In genomic region chr1:152189657-152190442, GRCh38 we compare ENCODE assay signal across 8 cellular contexts. TPM values are rescaled to one million over a fixed set of nuclear protein-coding genes. Genes with fewer than 3 reads are reported as not detected.
DNase-seq lines count a peak whose midpoint lies in the region; ATAC-seq, FAIRE-seq and TF ChIP-seq lines count a peak whose summit lies in the region.

No MANE protein-coding gene starts in this region.

- TF ChIP-seq CTCF in BJ (IDR thresholded peaks at IDR 0.05; ENCODE audit: insufficient read depth, low read depth, low read length), result peak; percentile 80

- no peak for DNase-seq in BJ (ENCODE audit: low read depth)
- DNase-seq in H54 (ENCODE audit: insufficient read length, low spot score), result peak; percentile 18
- peak; percentile 67 for DNase-seq in NOMO-1 treated with DMSO at 0.1 percent for 48 hours (lab: John Stamatoyannopoulos, UW; ENCODE audit: unreplicated experiment)
- DNase-seq in activated CD8-positive, alpha-beta memory T cell treated with anti-CD3 and anti-CD28 coated beads for 4 hours (ENCODE audit: low read depth in 2 of 2), result peak; percentile 38 to 46
- DNase-seq in epidermal melanocyte (ENCODE audit: insufficient read length, low spot score), result peak; percentile 60
- peak; percentile 80 for DNase-seq in stimulated activated CD8-positive, alpha-beta memory T cell treated with anti-CD3 and anti-CD28 coated beads, Interleukin-4, amount 100 ng/mL, for 48 hours

- no peak overlapping the region for H3K27ac ChIP-seq in muscle layer of duodenum (ENCODE audit: low read length)

- no peak for ATAC-seq in GM21526 (IDR thresholded peaks at IDR 0.05; ENCODE audit: low FRiP score, unreplicated experiment)

- TF ChIP-seq POLR2A in H54 (IDR thresholded peaks at IDR 0.05; ENCODE audit: low read depth, low read length), result no peak

- POLR2A ChIA-PET in BJ (lab: Charles Lee), result no interaction called here

- CTCF ChIA-PET in BJ (lab: Yijun Ruan, JAX), result interaction anchor here (0.9 to 10.9 kb wide), 23 partner anchors 8 to 269 kb away, joined by 3 to 276 read pairs (median 6); partner anchors contain the start of gene RPTN

- FAIRE-seq in H54 (lab: Jason Lieb, UNC), result no peak

- H3K36me3 ChIP-seq in BJ (ENCODE audit: control insufficient read depth, insufficient read depth, low read length), result no peaks in the 10 kb centered on the region
- H3K36me3 ChIP-seq in muscle layer of duodenum (ENCODE audit: control insufficient read depth in 1 of 2, insufficient read depth in 2 of 2, low read length in 2 of 2), result no peaks in the 10 kb centered on the region

- peaks cover 0 to 2% of the 10 kb centered on the region in 2 donors for H3K9me3 ChIP-seq in muscle layer of duodenum (ENCODE audit: control insufficient read depth in 1 of 2, low read length in 2 of 2)

- no peaks in the 10 kb centered on the region for H3K4me1 ChIP-seq in muscle layer of duodenum (ENCODE audit: control insufficient read depth in 1 of 2, insufficient read depth in 2 of 2, low read length in 2 of 2)

- H3K4me3 ChIP-seq in BJ (ENCODE audit: low read depth, low read length), result no peak overlapping the region
- peak overlapping the region; percentile 44 to 69 for H3K4me3 ChIP-seq in muscle layer of duodenum (ENCODE audit: low read depth in 1 of 2, low read length in 2 of 2)

- H3K27me3 ChIP-seq in BJ (ENCODE audit: control insufficient read depth, insufficient read depth, low read length), result no peaks in the 10 kb centered on the region; the same call in 1 of the 2 replicates
- no peaks in the 10 kb centered on the region for H3K27me3 ChIP-seq in muscle layer of duodenum (ENCODE audit: low read depth, low read length)

RNA-seq across cellular contexts. Expression of gene RPTN, which starts 30.8 kb away (rescaled TPM):
- polyA plus RNA-seq in BJ (2011; rRNA removed), result not detected in 2 replicates
- not detected in 2 replicates for polyA minus RNA-seq in BJ (2011; rRNA and poly(A)+ RNA removed)

RNA-seq across cellular contexts. Expression of gene HRNR, which starts 34.1 kb away (rescaled TPM):
- not detected in 2 replicates for polyA plus RNA-seq in BJ (2011; rRNA removed)
- polyA minus RNA-seq in BJ (2011; rRNA and poly(A)+ RNA removed), result under 0.01 TPM in 1 of 2 replicates, not detected in the other
